9 cellular contexts compared by ENCODE assay signal in the genomic region with DNA sequence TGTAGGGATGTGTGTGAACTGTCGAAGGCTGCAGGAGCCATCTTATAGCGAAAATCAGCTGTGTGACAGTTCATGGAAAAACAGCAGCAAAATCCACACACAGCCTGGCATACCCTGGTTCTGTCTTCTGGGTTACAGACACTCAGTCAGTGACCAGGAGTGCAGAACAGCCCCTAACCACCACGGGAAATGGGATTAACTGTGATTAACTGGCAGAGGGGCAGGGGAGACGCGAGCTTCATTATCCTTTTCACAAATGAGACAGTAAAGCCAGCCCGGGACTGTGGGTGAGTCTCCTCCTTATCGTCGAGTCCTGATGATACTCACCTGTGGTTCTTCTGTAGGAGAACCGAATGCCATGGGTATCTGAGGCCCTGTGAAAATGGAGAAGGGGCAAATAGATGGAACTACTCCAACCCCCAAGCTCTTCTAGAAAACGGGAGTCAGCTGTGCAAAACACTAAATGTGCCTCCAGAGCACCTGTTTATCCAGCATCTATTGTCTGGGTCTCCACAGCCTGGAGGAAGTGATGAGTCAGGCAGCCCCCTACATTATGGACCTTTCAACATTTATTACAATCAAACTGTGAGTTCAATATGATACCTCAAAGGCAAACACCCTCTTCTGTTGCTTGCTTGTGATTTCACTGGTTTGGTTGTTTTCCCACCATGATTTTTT. TPM values are rescaled to one million over a fixed set of nuclear protein-coding genes. Genes with fewer than 3 reads are reported as not detected.
A peak's percentile ranks its signal among the peaks of the same experiment; 100 is the strongest.
DNase-seq lines count a peak whose midpoint lies in the region; TF ChIP-seq lines count a peak whose summit lies in the region.
"Had no signal": no experiment of that assay in that cellular context is flagged by ENCODE, and none has a peak within 500 bp of the region (broad histone marks: within the 10 kb centered on the region; RNA-seq: fewer than 3 reads in every experiment).

No MANE protein-coding gene starts in this region.

- no peak for TF ChIP-seq POLR2A in prostate gland (IDR thresholded peaks at IDR 0.05)

- H3K4me2 ChIP-seq in BLaER1 (peak overlapping the region; percentile 94), MM.1S (ENCODE audit: low read depth, low read length) (peak overlapping the region; percentile 72)

- H3K4me1 ChIP-seq in BLaER1: peaks cover 84% of the 10 kb centered on the region
- peaks cover 31% of the 10 kb centered on the region for H3K4me1 ChIP-seq in MM.1S (ENCODE audit: low read length)
- H3K4me1 ChIP-seq in prostate gland (replicated peaks): no peaks in the 10 kb centered on the region

- no peaks in the 10 kb centered on the region for H3K9me2 ChIP-seq in MM.1S (replicated peaks; ENCODE audit: insufficient read depth, low read length)

- H3K36me3 ChIP-seq in BLaER1 (no peaks in the 10 kb centered on the region), MM.1S (replicated peaks; ENCODE audit: insufficient read depth, low read length) (no peaks in the 10 kb centered on the region), prostate gland (no peaks in the 10 kb centered on the region)

- no peaks in the 10 kb centered on the region for H3K27me3 ChIP-seq in BLaER1
- H3K27me3 ChIP-seq in MM.1S (replicated peaks; ENCODE audit: insufficient read depth, low read length): no peaks in the 10 kb centered on the region
- H3K27me3 ChIP-seq in dorsolateral prefrontal cortex: no peaks in the 10 kb centered on the region
- no peaks in the 10 kb centered on the region for H3K27me3 ChIP-seq in prostate gland (replicated peaks; ENCODE audit: insufficient read depth)

- TF ChIP-seq CTCF in MM.1S (IDR thresholded peaks at IDR 0.05; ENCODE audit: low read length) (no peak), dorsolateral prefrontal cortex (IDR thresholded peaks at IDR 0.05 in 54 of 56, conservative IDR thresholded peaks at IDR 0.05 in 2 of 56; ENCODE audit: low read depth in 1 of 56, partially characterized antibody in 56 of 56) (no peak), prostate gland (IDR thresholded peaks at IDR 0.05) (no peak)

- no peaks in the 10 kb centered on the region for H4K20me1 ChIP-seq in BLaER1
- H4K20me1 ChIP-seq in MM.1S (ENCODE audit: insufficient read depth, low read length): no peaks in the 10 kb centered on the region

- H3F3A ChIP-seq in MM.1S (ENCODE audit: insufficient read depth, low read length): peaks cover 11% of the 10 kb centered on the region; the same call in 1 of the 2 replicates

- WGBS in prostate gland: 71% methylated on average over 10 of the region's 10 CpGs

- DNase-seq in MM.1S: no peak
- DNase-seq in dorsolateral prefrontal cortex: no peak
- DNase-seq in prostate gland (ENCODE audit: low spot score): no peak
- no peak for DNase-seq in stimulated activated CD4-positive, alpha-beta T cell treated with anti-CD3 and anti-CD28 coated beads, Interleukin-2, amount 100 ng/mL, for 48 hours
- no peak for DNase-seq in NCI-H1930 (lab: John Stamatoyannopoulos, UW)
- DNase-seq in A172 (ENCODE audit: low spot score): no peak
- no peak for DNase-seq in NOMO-1 (lab: John Stamatoyannopoulos, UW; ENCODE audit: unreplicated experiment in 2 of 2)

- no peaks in the 10 kb centered on the region for H3K79me2 ChIP-seq in MM.1S (ENCODE audit: low read length)

- intact Hi-C loops in dorsolateral prefrontal cortex (cut with DNase I): no loop called here
- intact Hi-C loops in prostate gland (cut with DNase I): no loop called here

- peak overlapping the region; percentile 30 for H2AFZ ChIP-seq in MM.1S (ENCODE audit: low read length)

- H3K9me3 ChIP-seq in BLaER1: no peaks in the 10 kb centered on the region
- H3K9me3 ChIP-seq in MM.1S (replicated peaks; ENCODE audit: insufficient read depth, low read length): no peaks in the 10 kb centered on the region
- no peaks in the 10 kb centered on the region for H3K9me3 ChIP-seq in prostate gland

- H3K9ac ChIP-seq in BLaER1 (peak overlapping the region; percentile 55), MM.1S (ENCODE audit: low read length) (peak overlapping the region; percentile 41; the same call in 1 of the 2 replicates)

- peak overlapping the region; percentile 60 for H3K4me3 ChIP-seq in BLaER1
- H3K4me3 ChIP-seq in MM.1S (ENCODE audit: low read length): peak overlapping the region; percentile 10; the same call in 1 of the 2 replicates
- H3K4me3 ChIP-seq in dorsolateral prefrontal cortex: no peak overlapping the region
- no peak overlapping the region for H3K4me3 ChIP-seq in prostate gland

- H3K27ac ChIP-seq in BLaER1 (peak overlapping the region; percentile 90), MM.1S (ENCODE audit: low read length) (peak overlapping the region; percentile 83), dorsolateral prefrontal cortex (peak overlapping the region in 52 of 59 donors; percentile 14 to 95 (median 80)), prostate gland (peak overlapping the region; percentile 66 to 67)
- H3K27ac ChIP-seq: epithelial cell of prostate had no signal

RNA-seq across cellular contexts. Expression of gene LRRFIP1, which starts 9.9 kb away (rescaled TPM):
- total RNA-seq in dorsolateral prefrontal cortex (100 to 1,000 TPM in 13 of 120 experiments, 10 to 100 TPM in 107; 39.2 to 124 (median 80.4) TPM), prostate gland (10 to 100 TPM; 66.1 to 73.1 TPM)
- 62.0 and 73.3 TPM in 2 replicates for total RNA-seq in A172 (2014; rRNA removed; shearing (Covaris generic))

RNA-seq across cellular contexts. Expression of gene RAB17, which starts 26.9 kb away (rescaled TPM):
- 1 to 10 TPM in 110 of 120 experiments, under 1 TPM in 10; 0.40 to 6.6 (median 2.1) TPM for total RNA-seq in dorsolateral prefrontal cortex
- 10 to 100 TPM; 12.6 to 13.6 TPM for total RNA-seq in prostate gland
- 1.6 and 4.1 TPM in 2 replicates for total RNA-seq in A172 (2014; rRNA removed; shearing (Covaris generic))

RNA-seq across cellular contexts. Expression of gene PRLH, which starts 51.1 kb away (rescaled TPM):
- total RNA-seq in dorsolateral prefrontal cortex (not detected), prostate gland (not detected)
- not detected in 2 replicates for total RNA-seq in A172 (2014; rRNA removed; shearing (Covaris generic))

Comparison
In these comparisons a context has a peak if more than half of its experiments do, and no peak if none do; other contexts are left out.
1. H3K4me3 ChIP-seq: peak in BLaER1 (single experiment) and MM.1S (single experiment); none in dorsolateral prefrontal cortex (0 of 59) and prostate gland (0 of 2).
2. Peak in every context shown above with its lines, with median percentiles within 50 percentile points of each other: H3K27ac ChIP-seq.